In the genomic region with DNA sequence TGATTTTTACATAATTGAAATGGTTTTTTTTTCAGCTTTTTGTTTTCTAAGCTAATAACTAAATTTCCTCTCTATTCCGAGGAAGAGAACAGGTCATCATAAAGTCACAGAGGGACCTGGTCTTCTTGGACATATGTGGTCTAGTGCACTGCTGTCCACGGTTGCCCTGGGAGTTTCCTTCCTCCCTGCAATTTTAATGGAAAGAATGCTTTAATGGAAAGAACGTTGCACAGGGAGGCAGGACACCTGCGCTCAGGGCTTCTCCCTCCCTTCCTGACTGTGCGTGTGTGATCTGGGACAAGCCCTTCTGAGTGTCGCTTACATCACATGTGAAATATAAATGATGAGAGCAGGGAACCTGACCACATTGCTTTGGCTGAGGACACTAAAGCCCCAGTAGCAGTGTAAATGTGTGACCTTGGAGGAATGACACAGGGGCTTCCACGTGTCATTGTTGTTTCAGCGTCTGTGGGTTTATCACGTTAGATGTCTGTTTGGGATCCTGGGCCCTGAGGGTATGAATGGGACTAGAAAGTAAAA, we compare ENCODE assay signal across 16 cellular contexts.
A peak's percentile ranks its signal among the peaks of the same experiment; 100 is the strongest.
DNase-seq lines count a peak whose midpoint lies in the region; ATAC-seq and TF ChIP-seq lines count a peak whose summit lies in the region.
"Had no signal": no experiment of that assay in that cellular context is flagged by ENCODE, and none has a peak within 500 bp of the region (broad histone marks: within the 10 kb centered on the region; RNA-seq: fewer than 3 reads in every experiment).

No MANE protein-coding gene starts in this region.

- H3K36me3 Mint-ChIP-seq in Caco-2 (ENCODE audit: insufficient read depth, unreplicated experiment) (peaks cover 94% of the 10 kb centered on the region), mesothelial cell of epicardium (peaks cover 39% of the 10 kb centered on the region)

- BruUV-seq in Caco-2 (replicated peaks; lab: Mats Ljungman, UMichigan): no TSS peak

- H3K9me3 Mint-ChIP-seq in Caco-2 (ENCODE audit: unreplicated experiment) (no peaks in the 10 kb centered on the region), mesothelial cell of epicardium (no peaks in the 10 kb centered on the region)
- H3K9me3 Mint-ChIP-seq: CD4-positive, alpha-beta T cell; HFFc6 had no signal

- H3K27me3 ChIP-seq in Caco-2 (replicated peaks; ENCODE audit: control insufficient read depth, insufficient read depth, low read length) (no peaks in the 10 kb centered on the region), right lobe of liver (no peaks in the 10 kb centered on the region)

- H3K27me3 Mint-ChIP-seq in Caco-2 (ENCODE audit: insufficient read depth, unreplicated experiment): no peaks in the 10 kb centered on the region
- no peaks in the 10 kb centered on the region for H3K27me3 Mint-ChIP-seq in mesothelial cell of epicardium (ENCODE audit: low read depth)
- H3K27me3 Mint-ChIP-seq: B cell; CD4-positive, alpha-beta T cell had no signal

- no peak for TF ChIP-seq POLR2A in right lobe of liver (IDR thresholded peaks at IDR 0.05)

- H3K4me3 Mint-ChIP-seq in Caco-2 (ENCODE audit: unreplicated experiment) (no peak overlapping the region), mesothelial cell of epicardium (no peak overlapping the region)
- H3K4me3 Mint-ChIP-seq: B cell; CD4-positive, alpha-beta T cell; HFFc6 had no signal

- CTCF ChIA-PET in Caco-2 (lab: Charles Lee): no interaction called here

- ATAC-seq in right lobe of liver: no peak
- ATAC-seq: HepG2 had no signal

- peaks cover 27% of the 10 kb centered on the region for H3K4me1 ChIP-seq in Caco-2
- H3K4me1 ChIP-seq in right lobe of liver: no peaks in the 10 kb centered on the region

- 86% methylated on average over 6 of the region's 9 CpGs for WGBS in right lobe of liver (ENCODE audit: insufficient coverage, low coverage, low lambda C conversion rate, missing lambda C conversion rate)

- H3K36me3 ChIP-seq in Caco-2 (ENCODE audit: control insufficient read depth, insufficient read depth, low read length) (peaks cover 14% of the 10 kb centered on the region), right lobe of liver (peaks cover 0 to 98% (median 31%) of the 10 kb centered on the region in 4 donors)

- intact Hi-C loops in Caco-2 (cut with micrococcal nuclease; ENCODE audit: unreplicated experiment) (no loop called here), right lobe of liver (cut with DNase I) (loop anchor here in 1 of 2 donors (10.0 kb wide), 1 partner anchor 57 kb away; no protein-coding TSS in a partner anchor)

- H3K27ac ChIP-seq in right lobe of liver: no peak overlapping the region

- no peak for DNase-seq in Caco-2
- no peak for DNase-seq in mesothelial cell of epicardium (ENCODE audit: low spot score in 2 of 2, unreplicated experiment in 2 of 2)
- DNase-seq in retina: peak; percentile 30
- DNase-seq in right lobe of liver: no peak
- DNase-seq in OCI-M1 (lab: John Stamatoyannopoulos, UW): no peak
- no peak for DNase-seq in DMS114 treated with DMSO at 0.1 percent for 48 hours (lab: John Stamatoyannopoulos, UW; ENCODE audit: unreplicated experiment)
- DNase-seq: C1 segment of cervical spinal cord; CD4-positive, alpha-beta T cell; DMS153; DMS79 treated with DMSO at 0.1 percent for 48 hours; EL; HCEC 1CT; HFFc6 had no signal

- H3K27ac Mint-ChIP-seq in Caco-2 (ENCODE audit: unreplicated experiment) (peak overlapping the region; percentile 38), mesothelial cell of epicardium (peak overlapping the region; percentile 26)
- H3K27ac Mint-ChIP-seq: B cell; CD4-positive, alpha-beta T cell; HFFc6 had no signal

- POLR2A ChIA-PET in Caco-2 (lab: Charles Lee): no interaction called here

- no peak overlapping the region for H3K4me3 ChIP-seq in Caco-2 (ENCODE audit: low read depth, low read length)
- no peak overlapping the region for H3K4me3 ChIP-seq in right lobe of liver

- peaks cover 31% of the 10 kb centered on the region for H3K4me1 Mint-ChIP-seq in Caco-2 (ENCODE audit: low read depth, unreplicated experiment)
- H3K4me1 Mint-ChIP-seq in mesothelial cell of epicardium: no peaks in the 10 kb centered on the region

- no peak for TF ChIP-seq CTCF in Caco-2 (IDR thresholded peaks at IDR 0.05; ENCODE audit: insufficient read depth in 1 of 2, low read depth in 1 of 2, low read length in 1 of 2, severe bottlenecking in 1 of 2, unreplicated experiment in 1 of 2)
- no peak for TF ChIP-seq CTCF in mesothelial cell of epicardium (IDR thresholded peaks at IDR 0.05; ENCODE audit: unreplicated experiment)
- TF ChIP-seq CTCF in right lobe of liver (IDR thresholded peaks at IDR 0.05): no peak

- no peaks in the 10 kb centered on the region for H3K9me3 ChIP-seq in Caco-2
- H3K9me3 ChIP-seq in right lobe of liver: no peaks in the 10 kb centered on the region

TF ChIP-seq in PFSK-1, 5 proteins besides CTCF, POLR2A, EP300 and RAD21:
- TF ChIP-seq POLR2AphosphoS5 (IDR thresholded peaks at IDR 0.05; ENCODE audit: low read depth, low read length) (0 out of 2 replicates have a peak, but pooled peaks have one; percentile 21), TAF1 (IDR thresholded peaks at IDR 0.05; ENCODE audit: borderline replicate concordance, insufficient read depth, low read length) (no peak)
